In genomic region chr12:32896438-32897275, GRCh38 we compare ENCODE assay signal across 8 cellular contexts. TPM values are rescaled to one million over a fixed set of nuclear protein-coding genes. Genes with fewer than 3 reads are reported as not detected.
DNase-seq lines count a peak whose midpoint lies in the region; ATAC-seq and TF ChIP-seq lines count a peak whose summit lies in the region.

TSS of gene PKP2 (minus strand) at chr12:32896777. CDS start at chr12:32896731, 46 bp downstream.

- H3K27me3 ChIP-seq in CD4-positive, alpha-beta memory T cell (ENCODE audit: insufficient read depth, low read length): peaks cover 9% of the 10 kb centered on the region
- peaks cover 10% of the 10 kb centered on the region; the same call in 1 of the 2 replicates for H3K27me3 ChIP-seq in HUES48 (ENCODE audit: control insufficient read depth, insufficient read depth, low read length)
- H3K27me3 ChIP-seq in SK-N-SH (ENCODE audit: insufficient read depth): peaks cover 14% of the 10 kb centered on the region; the same call in 1 of the 2 replicates
- no peaks in the 10 kb centered on the region for H3K27me3 ChIP-seq in right lobe of liver

- intact Hi-C loops in CD4-positive, alpha-beta memory T cell (cut with micrococcal nuclease): no loop called here
- intact Hi-C loops in right lobe of liver (cut with DNase I): no loop called here

- peaks cover 37 to 51% of the 10 kb centered on the region in 2 donors for H3K27me3 Mint-ChIP-seq in CD4-positive, alpha-beta memory T cell
- peaks cover 58% of the 10 kb centered on the region for H3K27me3 Mint-ChIP-seq in stimulated activated naive CD8-positive, alpha-beta T cell treated with anti-CD3 and anti-CD28 coated beads, Interleukin-15, Interleukin-2, amounts not matched to agents 100 ng/mL and 50 ng/mL, for 24 hours

- no peak within 1 kb of the TSS for H2AFZ ChIP-seq in SK-N-SH (ENCODE audit: low read depth)

- peak within 1 kb of the TSS; percentile 76 for H3K4me2 ChIP-seq in SK-N-SH

- H4K20me1 ChIP-seq in SK-N-SH (ENCODE audit: insufficient read depth): no peaks in the 10 kb centered on the region

- ATAC-seq in right lobe of liver: peak; percentile 80 to 94 (median 88)

- peak; percentile 70 for TF ChIP-seq POLR2A in right lobe of liver (IDR thresholded peaks at IDR 0.05)

- no peak for TF ChIP-seq RAD21 in SK-N-SH (IDR thresholded peaks at IDR 0.05; ENCODE audit: low read length)

- H3K36me3 ChIP-seq in CD4-positive, alpha-beta memory T cell (ENCODE audit: insufficient read depth, low read length): no peaks in the 10 kb centered on the region
- H3K36me3 ChIP-seq in HUES48 (ENCODE audit: control insufficient read depth, insufficient read depth, low read length) (no peaks in the 10 kb centered on the region), SK-N-SH (replicated peaks in 1 of 2; ENCODE audit: control insufficient read depth in 1 of 2, insufficient read depth in 2 of 2, low read length in 1 of 2) (no peaks in the 10 kb centered on the region), right lobe of liver (no peaks in the 10 kb centered on the region)

- H3K27ac Mint-ChIP-seq in CD4-positive, alpha-beta memory T cell: peak within 1 kb of the TSS in 3 of 7 donors; percentile 23 to 65 (median 27)
- H3K27ac Mint-ChIP-seq in stimulated activated naive CD8-positive, alpha-beta T cell treated with anti-CD3 and anti-CD28 coated beads, Interleukin-15, Interleukin-2, amounts not matched to agents 100 ng/mL and 50 ng/mL, for 24 hours: no peak within 1 kb of the TSS

- 2% methylated on average over 9 of the region's 94 CpGs for WGBS in SK-N-SH (ENCODE audit: low lambda C conversion rate)
- WGBS in right lobe of liver (ENCODE audit: insufficient coverage, low coverage, low lambda C conversion rate, missing lambda C conversion rate): 0% methylated on average over 4 of the region's 94 CpGs

- no peaks in the 10 kb centered on the region for H3K9me2 ChIP-seq in SK-N-SH

- no peaks in the 10 kb centered on the region for H3K9me3 ChIP-seq in CD4-positive, alpha-beta memory T cell (ENCODE audit: control insufficient read depth in 1 of 2, low read length in 2 of 2)
- H3K9me3 ChIP-seq in HUES48 (ENCODE audit: control insufficient read depth, insufficient read depth, low read length): no peaks in the 10 kb centered on the region
- no peaks in the 10 kb centered on the region for H3K9me3 ChIP-seq in SK-N-SH
- no peaks in the 10 kb centered on the region for H3K9me3 ChIP-seq in right lobe of liver

- peaks cover 0 to 4% of the 10 kb centered on the region in 2 donors for H3K36me3 Mint-ChIP-seq in CD4-positive, alpha-beta memory T cell
- no peaks in the 10 kb centered on the region for H3K36me3 Mint-ChIP-seq in stimulated activated naive CD8-positive, alpha-beta T cell treated with anti-CD3 and anti-CD28 coated beads, Interleukin-15, Interleukin-2, amounts not matched to agents 100 ng/mL and 50 ng/mL, for 24 hours (ENCODE audit: low read depth)

- no peak within 1 kb of the TSS for H3K4me3 ChIP-seq in CD4-positive, alpha-beta memory T cell (ENCODE audit: low read length in 2 of 2)
- H3K4me3 ChIP-seq in HUES48 (ENCODE audit: low read depth, low read length) (peak within 1 kb of the TSS; percentile 74), SK-N-SH (ENCODE audit: low read depth in 2 of 2, low read length in 1 of 2) (peak within 1 kb of the TSS; percentile 48 to 56), right lobe of liver (peak within 1 kb of the TSS; percentile 82 to 95 (median 88))

- H3K4me1 Mint-ChIP-seq in CD4-positive, alpha-beta memory T cell: peaks cover 6 to 17% (median 13%) of the 10 kb centered on the region in 4 donors
- H3K4me1 Mint-ChIP-seq in stimulated activated naive CD8-positive, alpha-beta T cell treated with anti-CD3 and anti-CD28 coated beads, Interleukin-15, Interleukin-2, amounts not matched to agents 100 ng/mL and 50 ng/mL, for 24 hours (ENCODE audit: low read depth): peaks cover 11% of the 10 kb centered on the region

- H3K9ac ChIP-seq in HUES48 (ENCODE audit: low read depth, low read length) (peak within 1 kb of the TSS; percentile 40), SK-N-SH (no peak within 1 kb of the TSS)

- CTCF ChIA-PET in CD4-positive, alpha-beta memory T cell (lab: Charles Lee; ENCODE audit: partially characterized antibody): no interaction called here
- CTCF ChIA-PET in SK-N-SH (lab: Yijun Ruan, JAX): interaction anchor here (0.6 to 2.4 kb wide), 5 partner anchors 14 to 325 kb away, joined by 3 to 22 read pairs (median 3); partner anchors contain the start of gene YARS2

- TF ChIP-seq CTCF in GM20000 (IDR thresholded peaks at IDR 0.05; ENCODE audit: extremely low read depth, missing control alignments) (no peak), SK-N-SH (IDR thresholded peaks at IDR 0.05) (no peak), right lobe of liver (IDR thresholded peaks at IDR 0.05) (no peak)

- no peak for DNase-seq in CD4-positive, alpha-beta memory T cell
- peak; percentile 72 for DNase-seq in GM20000 (ENCODE audit: low spot score)
- peak; percentile 96 for DNase-seq in SK-N-SH
- peak; percentile 43 for DNase-seq in dermis blood vessel endothelial cell
- peak; percentile 82 to 89 (median 83) for DNase-seq in right lobe of liver
- no peak for DNase-seq in SKM-1 treated with dmso at 0.1 percent for 144 hours (lab: John Stamatoyannopoulos, UW; ENCODE audit: unreplicated experiment)

- H3K79me2 ChIP-seq in SK-N-SH (ENCODE audit: insufficient read depth): no peaks in the 10 kb centered on the region

- H3K9me3 Mint-ChIP-seq in CD4-positive, alpha-beta memory T cell: peaks cover 0 to 5% (median 0%) of the 10 kb centered on the region in 8 donors
- H3K9me3 Mint-ChIP-seq in stimulated activated naive CD8-positive, alpha-beta T cell treated with anti-CD3 and anti-CD28 coated beads, Interleukin-15, Interleukin-2, amounts not matched to agents 100 ng/mL and 50 ng/mL, for 24 hours: no peaks in the 10 kb centered on the region

- no peaks in the 10 kb centered on the region for H3F3A ChIP-seq in SK-N-SH (replicated peaks; ENCODE audit: insufficient read depth)

- no peak within 1 kb of the TSS for H3K27ac ChIP-seq in CD4-positive, alpha-beta memory T cell (ENCODE audit: low read depth, low read length)
- H3K27ac ChIP-seq in HUES48 (ENCODE audit: low read depth, low read length): peak within 1 kb of the TSS; percentile 58
- H3K27ac ChIP-seq in SK-N-SH (ENCODE audit: low read depth in 2 of 2, low read length in 1 of 2): peak within 1 kb of the TSS in 1 of 2 experiments; percentile 50; a peak in 1 of 4 replicates
- peak within 1 kb of the TSS; percentile 30 to 50 (median 37) for H3K27ac ChIP-seq in right lobe of liver

- H3K4me1 ChIP-seq in CD4-positive, alpha-beta memory T cell (ENCODE audit: insufficient read depth, low read length): no peaks in the 10 kb centered on the region
- H3K4me1 ChIP-seq in HUES48 (ENCODE audit: control insufficient read depth, insufficient read depth, low read length) (peaks cover 47% of the 10 kb centered on the region), SK-N-SH (ENCODE audit: control insufficient read depth in 1 of 2, insufficient read depth in 2 of 2, low read depth in 1 of 2, low read length in 1 of 2) (peaks cover 0 to 14% of the 10 kb centered on the region in 2 experiments; a peak in 2 of 4 replicates), right lobe of liver (peaks cover 0 to 37% (median 14%) of the 10 kb centered on the region in 4 donors)

- H3K4me3 Mint-ChIP-seq in CD4-positive, alpha-beta memory T cell: peak within 1 kb of the TSS; percentile 75 to 89 (median 82)
- peak within 1 kb of the TSS; percentile 79 for H3K4me3 Mint-ChIP-seq in stimulated activated naive CD8-positive, alpha-beta T cell treated with anti-CD3 and anti-CD28 coated beads, Interleukin-15, Interleukin-2, amounts not matched to agents 100 ng/mL and 50 ng/mL, for 24 hours

- no peak for TF ChIP-seq EP300 in SK-N-SH (IDR thresholded peaks at IDR 0.05; ENCODE audit: borderline replicate concordance in 1 of 2, low read depth in 1 of 2, low read length in 1 of 2)

- POLR2A ChIA-PET in CD4-positive, alpha-beta memory T cell (lab: Charles Lee; ENCODE audit: partially characterized antibody): no interaction called here
- POLR2A ChIA-PET in SK-N-SH (lab: Yijun Ruan, JAX): interaction anchor here (0.9 to 1.2 kb wide), 3 partner anchors 13 to 142 kb away, joined by 3 to 4 read pairs (median 4); partner anchors contain the start of gene YARS2

TF ChIP-seq in SK-N-SH, 30 proteins besides CTCF, POLR2A, EP300 and RAD21 (continues in another document):
- no peak for TF ChIP-seq POLR2AphosphoS5 (IDR thresholded peaks at IDR 0.05; ENCODE audit: low read depth, low read length)
- TF ChIP-seq SMC3 (IDR thresholded peaks at IDR 0.05; ENCODE audit: low read depth, low read length): no peak
- TF ChIP-seq, protein P1, sequence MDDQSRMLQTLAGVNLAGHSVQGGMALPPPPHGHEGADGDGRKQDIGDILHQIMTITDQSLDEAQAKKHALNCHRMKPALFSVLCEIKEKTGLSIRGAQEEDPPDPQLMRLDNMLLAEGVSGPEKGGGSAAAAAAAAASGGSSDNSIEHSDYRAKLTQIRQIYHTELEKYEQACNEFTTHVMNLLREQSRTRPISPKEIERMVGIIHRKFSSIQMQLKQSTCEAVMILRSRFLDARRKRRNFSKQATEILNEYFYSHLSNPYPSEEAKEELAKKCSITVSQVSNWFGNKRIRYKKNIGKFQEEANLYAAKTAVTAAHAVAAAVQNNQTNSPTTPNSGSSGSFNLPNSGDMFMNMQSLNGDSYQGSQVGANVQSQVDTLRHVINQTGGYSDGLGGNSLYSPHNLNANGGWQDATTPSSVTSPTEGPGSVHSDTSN (IDR thresholded peaks at IDR 0.05): no peak
- no peak for TF ChIP-seq RXRA (IDR thresholded peaks at IDR 0.05; ENCODE audit: borderline replicate concordance, low read depth)
- peak; percentile 43; the same call in 1 of the 2 replicates for TF ChIP-seq NRF1 (IDR thresholded peaks at IDR 0.05; ENCODE audit: low read depth, low read length)
- TF ChIP-seq ELF1 (IDR thresholded peaks at IDR 0.05): no peak

RNA-seq across cellular contexts. Expression of gene PKP2, which starts in this region (rescaled TPM):
- under 1 TPM; 0.76 to 0.86 TPM for total RNA-seq in CD4-positive, alpha-beta memory T cell
- polyA plus RNA-seq in CD4-positive, alpha-beta memory T cell: under 1 TPM; 0.52 to 0.65 TPM
- 0.06 and 0.10 TPM in 2 replicates for polyA plus RNA-seq in SK-N-SH (2012; rRNA removed)
- polyA plus RNA-seq in SK-N-SH (2012; cell fraction: cytosol; rRNA removed): 0.10 and 0.14 TPM in 2 replicates
- 0.08 and 0.12 TPM in 2 replicates for polyA plus RNA-seq in SK-N-SH (2012; cell fraction: nucleus; rRNA removed)
- total RNA-seq in dermis blood vessel endothelial cell (1.2 and 4.9 TPM in 2 replicates), right lobe of liver (10 to 100 TPM; 17.2 to 54.7 (median 23.8) TPM)

Comparison
In these comparisons a context has a peak if more than half of its experiments do, and no peak if none do; other contexts are left out.
1. Peak in DNase-seq, H3K4me3 ChIP-seq and H3K4me2 ChIP-seq in SK-N-SH; RNA of the gene not detected or under 1 TPM.
2. DNase-seq: peak in GM20000 (single experiment), dermis blood vessel endothelial cell (single experiment) and right lobe of liver (3 of 3); none in CD4-positive, alpha-beta memory T cell (0 of 5) and SKM-1 treated with dmso at 0.1 percent for 144 hours (single experiment).
3. H3K4me3 ChIP-seq: peak in HUES48 (single experiment) and right lobe of liver (3 of 3); none in CD4-positive, alpha-beta memory T cell (0 of 2).